ENCODE assay signal across 8 cellular contexts in the genomic region with DNA sequence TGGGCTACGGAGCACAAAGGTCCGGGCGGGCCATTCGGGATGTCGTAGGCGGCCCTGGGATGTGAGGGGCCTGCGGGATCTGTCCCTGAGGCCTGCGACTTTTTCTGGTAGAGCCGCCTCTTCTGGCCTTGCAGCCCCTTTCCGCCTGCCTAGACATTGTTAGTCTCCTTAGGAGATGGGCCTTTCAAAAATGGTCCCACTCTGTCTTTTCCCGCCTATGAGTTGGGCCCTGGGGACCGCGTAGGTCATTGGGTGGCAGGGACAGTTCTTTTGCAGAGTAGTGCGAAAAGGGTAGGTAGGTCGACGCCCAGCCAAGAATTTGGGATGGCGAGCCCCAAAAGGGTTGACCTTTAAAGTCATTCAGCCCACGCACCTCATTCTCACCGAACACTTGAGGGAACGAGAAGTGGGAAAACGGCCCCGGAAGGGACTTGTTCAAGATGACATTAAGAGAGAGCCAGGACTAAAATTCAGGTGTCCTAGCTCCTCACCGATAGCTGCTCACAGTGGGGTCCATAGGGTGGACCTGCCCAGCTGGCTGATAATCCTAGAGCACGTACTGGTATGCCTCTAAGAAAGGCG. TPM values are rescaled to one million over a fixed set of nuclear protein-coding genes. Genes with fewer than 3 reads are reported as not detected.
DNase-seq lines count a peak whose midpoint lies in the region; ATAC-seq and TF ChIP-seq lines count a peak whose summit lies in the region.

No MANE protein-coding gene starts in this region.

- H3K36me3 ChIP-seq in CD8-positive, alpha-beta memory T cell (ENCODE audit: insufficient read depth, low read length) = peaks cover 16% of the 10 kb centered on the region
- H3K36me3 ChIP-seq in Peyer's patch = peaks cover 0 to 37% (median 0%) of the 10 kb centered on the region in 3 donors

- peaks cover 22% of the 10 kb centered on the region for H3K4me1 ChIP-seq in CD8-positive, alpha-beta memory T cell (ENCODE audit: insufficient read depth, low read length)
- H3K4me1 ChIP-seq in Peyer's patch = peaks cover 0 to 20% (median 10%) of the 10 kb centered on the region in 4 donors

- H3K27me3 Mint-ChIP-seq in CD8-positive, alpha-beta memory T cell = no peaks in the 10 kb centered on the region
- no peaks in the 10 kb centered on the region for H3K27me3 Mint-ChIP-seq in osteocyte (ENCODE audit: unreplicated experiment)

- no peaks in the 10 kb centered on the region for H3K9me3 Mint-ChIP-seq in CD8-positive, alpha-beta memory T cell
- no peaks in the 10 kb centered on the region for H3K9me3 Mint-ChIP-seq in osteocyte (ENCODE audit: unreplicated experiment)

- TF ChIP-seq CTCF in Peyer's patch (IDR thresholded peaks at IDR 0.05) (no peak), epithelial cell of proximal tubule (conservative IDR thresholded peaks at IDR 0.05; ENCODE audit: low read depth, low read length) (no peak), osteocyte (IDR thresholded peaks at IDR 0.05) (no peak)

- CTCF ChIA-PET in CD8-positive, alpha-beta memory T cell (lab: Charles Lee) = interaction anchor here (0.9 to 1.7 kb wide), 3 partner anchors 13 to 150 kb away, joined by 3 to 7 read pairs (median 6); no protein-coding TSS in a partner anchor

- H3K36me3 Mint-ChIP-seq in CD8-positive, alpha-beta memory T cell = peaks cover 0 to 42% (median 4%) of the 10 kb centered on the region in 3 donors
- H3K36me3 Mint-ChIP-seq in osteocyte (ENCODE audit: unreplicated experiment) = peaks cover 19% of the 10 kb centered on the region

- H3K27ac ChIP-seq in CD8-positive, alpha-beta memory T cell (ENCODE audit: low read depth, low read length) = peak overlapping the region; percentile 94
- H3K27ac ChIP-seq in Peyer's patch = peak overlapping the region; percentile 85 to 91 (median 90)

- peaks cover 30 to 46% (median 37%) of the 10 kb centered on the region in 3 donors for H3K4me1 Mint-ChIP-seq in CD8-positive, alpha-beta memory T cell
- H3K4me1 Mint-ChIP-seq in osteocyte (ENCODE audit: unreplicated experiment) = peaks cover 32% of the 10 kb centered on the region

- POLR2A ChIA-PET in CD8-positive, alpha-beta memory T cell (lab: Charles Lee) = interaction anchor here (2.2 kb wide), 1 partner anchor 149 kb away, joined by 9 read pairs; a partner anchor contains a TSS

- H3K4me3 ChIP-seq in CD8-positive, alpha-beta memory T cell (ENCODE audit: low read length) = peak overlapping the region; percentile 85
- H3K4me3 ChIP-seq in Peyer's patch (peak overlapping the region; percentile 94 to 98 (median 98)), epithelial cell of proximal tubule (ENCODE audit: low read depth, low read length) (peak overlapping the region; percentile 98)

- H3K4me3 Mint-ChIP-seq in CD8-positive, alpha-beta memory T cell = peak overlapping the region; percentile 67 to 86 (median 75)
- H3K4me3 Mint-ChIP-seq in osteocyte (ENCODE audit: unreplicated experiment) = peak overlapping the region; percentile 69

- no peak for DNase-seq in CD8-positive, alpha-beta memory T cell
- DNase-seq in Peyer's patch (no peak), epithelial cell of proximal tubule (ENCODE audit: low read depth) (no peak), osteocyte (ENCODE audit: extremely low spot score, unreplicated experiment) (no peak), anterior cingulate cortex (lab: John Stamatoyannopoulos, UW) (no peak), NCI-H1930 (lab: John Stamatoyannopoulos, UW) (no peak), D341Med (ENCODE audit: low spot score) (no peak)

- H3K27ac Mint-ChIP-seq in CD8-positive, alpha-beta memory T cell = peak overlapping the region in 7 of 8 donors; percentile 42 to 96 (median 56)
- peak overlapping the region; percentile 31 for H3K27ac Mint-ChIP-seq in osteocyte (ENCODE audit: unreplicated experiment)

- ATAC-seq in GM18909 (IDR thresholded peaks at IDR 0.05; ENCODE audit: poor library complexity, unreplicated experiment) = no peak

- no peak for TF ChIP-seq POLR2A in Peyer's patch (IDR thresholded peaks at IDR 0.05)

- no peaks in the 10 kb centered on the region for H3K27me3 ChIP-seq in CD8-positive, alpha-beta memory T cell (ENCODE audit: insufficient read depth, low read length, poor library complexity, severe bottlenecking)
- no peaks in the 10 kb centered on the region for H3K27me3 ChIP-seq in Peyer's patch

- no peaks in the 10 kb centered on the region for H3K9me3 ChIP-seq in CD8-positive, alpha-beta memory T cell (ENCODE audit: low read length)
- H3K9me3 ChIP-seq in Peyer's patch = no peaks in the 10 kb centered on the region

RNA-seq across cellular contexts. Expression of a gene that starts 0.8 kb away (rescaled TPM):
- total RNA-seq in CD8-positive, alpha-beta memory T cell = 10 to 100 TPM; 75.8 to 85.0 TPM
- polyA plus RNA-seq in CD8-positive, alpha-beta memory T cell = 135 TPM
- total RNA-seq in Peyer's patch (100 to 1,000 TPM in 1 of 4 donors, 10 to 100 TPM in 3; 79.2 to 110 (median 95.4) TPM), epithelial cell of proximal tubule (109 and 204 TPM in 2 replicates), osteocyte (66.2 and 71.4 TPM in 2 replicates)

RNA-seq across cellular contexts. Expression of a gene that starts 12.6 kb away (rescaled TPM):
- total RNA-seq in CD8-positive, alpha-beta memory T cell = 100 to 1,000 TPM; 373 to 424 TPM
- 388 TPM for polyA plus RNA-seq in CD8-positive, alpha-beta memory T cell
- total RNA-seq in Peyer's patch = 1,000 to 10,000 TPM in 2 of 4 donors, 100 to 1,000 TPM in 2; 390 to 1,297 (median 877) TPM
- total RNA-seq in epithelial cell of proximal tubule = 539 and 593 TPM in 2 replicates
- 253 and 265 TPM in 2 replicates for total RNA-seq in osteocyte

RNA-seq across cellular contexts. Expression of a gene that starts 48.2 kb away (rescaled TPM):
- total RNA-seq in CD8-positive, alpha-beta memory T cell = 10 to 100 TPM; 20.2 to 26.2 TPM
- polyA plus RNA-seq in CD8-positive, alpha-beta memory T cell = 15.9 TPM
- total RNA-seq in Peyer's patch (10 to 100 TPM; 46.2 to 80.0 (median 57.1) TPM), epithelial cell of proximal tubule (17.6 and 19.4 TPM in 2 replicates), osteocyte (24.0 and 28.1 TPM in 2 replicates)

RNA-seq across cellular contexts. Expression of a gene that starts 48.7 kb away (rescaled TPM):
- not detected for total RNA-seq in CD8-positive, alpha-beta memory T cell
- not detected for polyA plus RNA-seq in CD8-positive, alpha-beta memory T cell
- total RNA-seq in Peyer's patch = under 1 TPM in 1 of 4 donors, not detected in 3; 0.27 TPM
- not detected in 2 replicates for total RNA-seq in epithelial cell of proximal tubule
- 0.54 and 0.65 TPM in 2 replicates for total RNA-seq in osteocyte
